Comparison of ENCODE assay signal across 8 cellular contexts in genomic region chr6:110537208-110538123, GRCh38.
A peak's percentile ranks its signal among the peaks of the same experiment; 100 is the strongest.
DNase-seq lines count a peak whose midpoint lies in the region; ATAC-seq and TF ChIP-seq lines count a peak whose summit lies in the region.

No MANE protein-coding gene starts in this region.

- H3K4me1 Mint-ChIP-seq in natural killer cell, result no peaks in the 10 kb centered on the region
- peaks cover 10 to 30% (median 26%) of the 10 kb centered on the region in 3 donors for H3K4me1 Mint-ChIP-seq in CD8-positive, alpha-beta memory T cell

- H3K4me3 Mint-ChIP-seq in natural killer cell, result no peak overlapping the region
- no peak overlapping the region for H3K4me3 Mint-ChIP-seq in CD8-positive, alpha-beta memory T cell

- H4K20me1 ChIP-seq in fibroblast of lung (ENCODE audit: control insufficient read depth, extremely low read depth, insufficient read depth, low read length), result no peaks in the 10 kb centered on the region

- CTCF ChIA-PET in CD8-positive, alpha-beta memory T cell (lab: Charles Lee), result interaction anchor here (1.5 kb wide), 2 partner anchors 9 to 150 kb away, joined by 3 read pairs; no protein-coding TSS in a partner anchor

- no peak for TF ChIP-seq CTCF in fibroblast of lung (conservative IDR thresholded peaks at IDR 0.05 in 1 of 2, IDR thresholded peaks at IDR 0.05 in 1 of 2; ENCODE audit: low read depth in 1 of 2, low read length in 2 of 2)
- TF ChIP-seq CTCF in natural killer cell (IDR thresholded peaks at IDR 0.05), result no peak

- peaks cover 8 to 9% of the 10 kb centered on the region in 2 donors for H3K9me3 Mint-ChIP-seq in activated naive CD4-positive, alpha-beta T cell treated with anti-CD3 and anti-CD28 coated beads, Interleukin-2, amount 50 U/mL, for 72 hours
- H3K9me3 Mint-ChIP-seq in natural killer cell, result peaks cover 0 to 3% of the 10 kb centered on the region in 2 donors
- H3K9me3 Mint-ChIP-seq in CD8-positive, alpha-beta memory T cell, result peaks cover 0 to 7% (median 2%) of the 10 kb centered on the region in 5 donors

- H3K27me3 ChIP-seq in fibroblast of lung (ENCODE audit: control insufficient read depth, insufficient read depth, low read length), result no peaks in the 10 kb centered on the region
- no peaks in the 10 kb centered on the region for H3K27me3 ChIP-seq in CD8-positive, alpha-beta memory T cell (ENCODE audit: insufficient read depth, low read length, poor library complexity, severe bottlenecking)

- POLR2A ChIA-PET in CD8-positive, alpha-beta memory T cell (lab: Charles Lee), result no interaction called here

- DNase-seq in activated naive CD4-positive, alpha-beta T cell treated with anti-CD3 and anti-CD28 coated beads, Interleukin-2, amount 50 U/mL, for 72 hours (ENCODE audit: low spot score in 2 of 2), result no peak
- no peak for DNase-seq in activated naive CD4-positive, alpha-beta T cell (lab: John Stamatoyannopoulos, UW)
- DNase-seq in fibroblast of lung (ENCODE audit: low read depth in 2 of 2) (peak; percentile 96), smooth muscle cell of the brain vasculature (ENCODE audit: low read depth, low spot score) (peak; percentile 77), natural killer cell (no peak)
- DNase-seq in central memory CD4-positive, alpha-beta T cell, result no peak
- DNase-seq in CD8-positive, alpha-beta memory T cell, result no peak

- peak; percentile 94 to 99 for ATAC-seq in activated naive CD4-positive, alpha-beta T cell treated with anti-CD3 and anti-CD28 coated beads, Interleukin-2, amount 50 U/mL, for 72 hours
- ATAC-seq in SK-N-SH treated with all-trans-retinoic acid at 6 μM for 48 hours (peak; percentile 91), natural killer cell (no peak)

- no peak overlapping the region for H2AFZ ChIP-seq in fibroblast of lung (ENCODE audit: low read length)

- H3K4me1 ChIP-seq in fibroblast of lung (ENCODE audit: control insufficient read depth, extremely low read depth, insufficient read depth, low read length), result peaks cover 2% of the 10 kb centered on the region
- H3K4me1 ChIP-seq in CD8-positive, alpha-beta memory T cell (ENCODE audit: insufficient read depth, low read length), result no peaks in the 10 kb centered on the region

- peak overlapping the region; percentile 13 for H3K4me2 ChIP-seq in fibroblast of lung (ENCODE audit: extremely low read depth, insufficient read depth, low read length)

- H3K27ac Mint-ChIP-seq in activated naive CD4-positive, alpha-beta T cell treated with anti-CD3 and anti-CD28 coated beads, Interleukin-2, amount 50 U/mL, for 72 hours, result peak overlapping the region in 1 of 2 donors; percentile 22
- H3K27ac Mint-ChIP-seq in natural killer cell, result no peak overlapping the region
- peak overlapping the region in 3 of 8 donors; percentile 60 to 85 (median 66) for H3K27ac Mint-ChIP-seq in CD8-positive, alpha-beta memory T cell

- H3K27me3 Mint-ChIP-seq in natural killer cell (ENCODE audit: low read depth in 2 of 2), result peaks cover 4 to 41% of the 10 kb centered on the region in 2 donors
- H3K27me3 Mint-ChIP-seq in CD8-positive, alpha-beta memory T cell, result no peaks in the 10 kb centered on the region

- no peaks in the 10 kb centered on the region for H3K36me3 ChIP-seq in fibroblast of lung (ENCODE audit: control insufficient read depth, insufficient read depth, low read length)
- no peaks in the 10 kb centered on the region for H3K36me3 ChIP-seq in CD8-positive, alpha-beta memory T cell (ENCODE audit: insufficient read depth, low read length)

- H3K79me2 ChIP-seq in fibroblast of lung (ENCODE audit: control insufficient read depth, insufficient read depth, low read length), result no peaks in the 10 kb centered on the region

- no peaks in the 10 kb centered on the region for H3K9me3 ChIP-seq in fibroblast of lung (ENCODE audit: control insufficient read depth, insufficient read depth, low read depth, low read length)
- H3K9me3 ChIP-seq in CD8-positive, alpha-beta memory T cell (ENCODE audit: low read length), result no peaks in the 10 kb centered on the region

- peaks cover 0 to 21% of the 10 kb centered on the region in 2 donors for H3K36me3 Mint-ChIP-seq in activated naive CD4-positive, alpha-beta T cell treated with anti-CD3 and anti-CD28 coated beads, Interleukin-2, amount 50 U/mL, for 72 hours
- H3K36me3 Mint-ChIP-seq in natural killer cell, result no peaks in the 10 kb centered on the region
- peaks cover 0 to 4% (median 0%) of the 10 kb centered on the region in 3 donors for H3K36me3 Mint-ChIP-seq in CD8-positive, alpha-beta memory T cell

- no peak overlapping the region for H3K9ac ChIP-seq in fibroblast of lung (ENCODE audit: insufficient read depth, low read length)

- intact Hi-C loops in natural killer cell (cut with micrococcal nuclease), result no loop called here

- peak overlapping the region; percentile 37 for H3K27ac ChIP-seq in fibroblast of lung (ENCODE audit: insufficient read depth, low read length)
- no peak overlapping the region for H3K27ac ChIP-seq in CD8-positive, alpha-beta memory T cell (ENCODE audit: low read depth, low read length)

- no peak overlapping the region for H3K4me3 ChIP-seq in fibroblast of lung (replicated peaks in 1 of 4; ENCODE audit: control extremely low read depth in 1 of 4, insufficient read depth in 1 of 4, low read depth in 3 of 4, low read length in 4 of 4)
- no peak overlapping the region for H3K4me3 ChIP-seq in CD8-positive, alpha-beta memory T cell (ENCODE audit: low read length)

TF ChIP-seq in SK-N-SH treated with all-trans-retinoic acid at 6 μM for 48 hours, 23 proteins besides CTCF, POLR2A, EP300 and RAD21 (continues in another document):
- no peak for TF ChIP-seq ZFP30 (CRISPR knock-in tag; IDR thresholded peaks at IDR 0.05)
- no peak for TF ChIP-seq ESRRG (CRISPR knock-in tag; IDR thresholded peaks at IDR 0.05)
- no peak; the same call in 1 of the 2 replicates for TF ChIP-seq TOX (CRISPR knock-in tag; IDR thresholded peaks at IDR 0.05; ENCODE audit: borderline replicate concordance)
- no peak for TF ChIP-seq GLIS3 (CRISPR knock-in tag; IDR thresholded peaks at IDR 0.05)
- no peak for TF ChIP-seq TSHZ2 (CRISPR knock-in tag; IDR thresholded peaks at IDR 0.05)
- TF ChIP-seq ISL1 (CRISPR knock-in tag; IDR thresholded peaks at IDR 0.05), result peak; percentile 86
- no peak for TF ChIP-seq ARNTL (CRISPR knock-in tag; IDR thresholded peaks at IDR 0.05; ENCODE audit: borderline replicate concordance, low read depth)
- no peak for TF ChIP-seq OSR1 (CRISPR knock-in tag; IDR thresholded peaks at IDR 0.05)
- no peak for TF ChIP-seq POU6F1 (CRISPR knock-in tag; IDR thresholded peaks at IDR 0.05; ENCODE audit: borderline replicate concordance, low read depth)
- no peak for TF ChIP-seq ZNF565 (CRISPR knock-in tag; conservative IDR thresholded peaks at IDR 0.05; ENCODE audit: low read depth)
- no peak for TF ChIP-seq CSRNP3 (CRISPR knock-in tag; IDR thresholded peaks at IDR 0.05)

Comparison
In these comparisons a context has a peak if more than half of its experiments do, and no peak if none do; other contexts are left out.
1. ATAC-seq: peak in activated naive CD4-positive, alpha-beta T cell treated with anti-CD3 and anti-CD28 coated beads, Interleukin-2, amount 50 U/mL, for 72 hours (2 of 2) and SK-N-SH treated with all-trans-retinoic acid at 6 μM for 48 hours (single experiment); none in natural killer cell (0 of 3).
2. DNase-seq: peak in fibroblast of lung (2 of 2) and smooth muscle cell of the brain vasculature (single experiment); none in activated naive CD4-positive, alpha-beta T cell treated with anti-CD3 and anti-CD28 coated beads, Interleukin-2, amount 50 U/mL, for 72 hours (0 of 2), activated naive CD4-positive, alpha-beta T cell (0 of 4), central memory CD4-positive, alpha-beta T cell (single experiment), natural killer cell (single experiment) and CD8-positive, alpha-beta memory T cell (0 of 5).